In the genomic region with DNA sequence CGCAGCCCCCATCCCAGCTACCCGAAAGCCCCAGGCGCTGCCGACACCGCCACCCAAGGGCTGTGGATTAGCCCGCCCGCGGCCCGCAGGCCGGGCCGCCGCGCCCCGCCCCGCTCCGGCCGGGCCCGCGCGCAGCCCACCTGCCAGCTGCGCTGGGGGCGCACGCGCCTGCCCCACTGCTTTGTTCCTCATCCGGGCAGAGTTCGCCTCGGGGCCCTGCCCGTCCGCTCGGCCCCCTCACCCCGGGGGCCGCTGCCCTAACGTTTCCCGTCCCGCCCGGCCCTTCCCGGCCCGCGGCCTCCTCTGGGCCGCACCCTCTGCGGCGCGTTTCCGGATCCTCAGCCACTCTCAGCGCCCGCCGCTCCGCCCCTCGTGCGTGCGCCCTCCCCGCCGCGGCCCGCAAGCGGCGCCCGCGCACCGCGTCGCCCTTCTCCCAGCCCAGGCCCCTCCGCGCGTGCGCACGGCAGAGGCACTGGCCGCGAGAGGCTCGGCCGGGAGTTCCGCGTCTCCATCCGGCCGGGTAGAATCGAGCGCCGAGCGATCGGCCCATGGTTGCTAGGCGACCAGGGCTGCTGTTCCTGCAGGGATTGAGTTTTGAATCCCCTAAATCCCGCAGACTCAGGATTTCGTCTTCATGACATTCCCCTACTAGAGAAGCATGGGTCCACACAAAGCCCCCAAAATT, we compare ENCODE assay signal across 7 cellular contexts.
A peak's percentile ranks its signal among the peaks of the same experiment; 100 is the strongest.
DNase-seq lines count a peak whose midpoint lies in the region; ATAC-seq and TF ChIP-seq lines count a peak whose summit lies in the region.

Gene PRDM4 (minus strand): TSS at position 321 of the 685 bp plus-strand sequence. CDS start 622 bp downstream, outside the sequence.

- no peak for TF ChIP-seq CTCF in retinal pigment epithelial cell (conservative IDR thresholded peaks at IDR 0.05; ENCODE audit: low read depth, low read length)

- DNase-seq in NCI-H2029 treated with DMSO at 0.1 percent for 48 hours (lab: John Stamatoyannopoulos, UW) (peak; percentile 59), T-helper 9 cell (peak; percentile 83), astrocyte of the hippocampus (ENCODE audit: low read depth, low spot score) (peak; percentile 99), hippocampal formation (lab: John Stamatoyannopoulos, UW) (peak; percentile 89 to 93), retinal pigment epithelial cell (ENCODE audit: low read depth) (peak; percentile 69)

- ATAC-seq in GM18508 (IDR thresholded peaks at IDR 0.05; ENCODE audit: insufficient read depth, unreplicated experiment) (peak; percentile 71), HG03025 (IDR thresholded peaks at IDR 0.05; ENCODE audit: low FRiP score, unreplicated experiment) (peak; percentile 90)

- H3K4me3 ChIP-seq in retinal pigment epithelial cell (ENCODE audit: low read length) = peak within 1 kb of the TSS; percentile 88

Comparison
In these comparisons a context has a peak if more than half of its experiments do, and no peak if none do; other contexts are left out.
1. Peak in every context shown above with its lines: DNase-seq, ATAC-seq and H3K4me3 ChIP-seq.